ENCODE assay signal across 1 cellular context in the genomic region with DNA sequence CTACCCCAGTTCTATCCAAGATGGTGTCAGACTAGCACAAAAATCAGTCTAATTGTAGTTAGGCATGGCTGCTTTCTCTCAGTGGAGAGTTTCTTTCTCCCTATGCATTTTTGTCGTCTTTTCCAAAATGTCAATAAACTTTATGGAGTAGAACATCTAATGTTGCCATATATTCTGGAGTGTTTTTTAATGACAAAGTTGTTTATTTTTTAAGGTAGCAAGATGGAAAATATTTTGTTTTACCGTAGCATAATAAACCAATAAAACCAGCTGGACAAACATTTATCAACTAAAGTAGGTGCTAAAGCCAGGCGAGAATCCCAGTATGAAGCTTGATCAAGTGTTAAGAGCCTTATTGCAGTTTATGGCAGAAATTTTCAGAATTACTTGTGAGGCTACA.
TF ChIP-seq lines count a peak whose summit lies in the region.

No MANE protein-coding gene starts in this region.

TF ChIP-seq in GM12878, 131 proteins besides CTCF, POLR2A, EP300 and RAD21 (continued from another document):
- TF ChIP-seq, protein P1, sequence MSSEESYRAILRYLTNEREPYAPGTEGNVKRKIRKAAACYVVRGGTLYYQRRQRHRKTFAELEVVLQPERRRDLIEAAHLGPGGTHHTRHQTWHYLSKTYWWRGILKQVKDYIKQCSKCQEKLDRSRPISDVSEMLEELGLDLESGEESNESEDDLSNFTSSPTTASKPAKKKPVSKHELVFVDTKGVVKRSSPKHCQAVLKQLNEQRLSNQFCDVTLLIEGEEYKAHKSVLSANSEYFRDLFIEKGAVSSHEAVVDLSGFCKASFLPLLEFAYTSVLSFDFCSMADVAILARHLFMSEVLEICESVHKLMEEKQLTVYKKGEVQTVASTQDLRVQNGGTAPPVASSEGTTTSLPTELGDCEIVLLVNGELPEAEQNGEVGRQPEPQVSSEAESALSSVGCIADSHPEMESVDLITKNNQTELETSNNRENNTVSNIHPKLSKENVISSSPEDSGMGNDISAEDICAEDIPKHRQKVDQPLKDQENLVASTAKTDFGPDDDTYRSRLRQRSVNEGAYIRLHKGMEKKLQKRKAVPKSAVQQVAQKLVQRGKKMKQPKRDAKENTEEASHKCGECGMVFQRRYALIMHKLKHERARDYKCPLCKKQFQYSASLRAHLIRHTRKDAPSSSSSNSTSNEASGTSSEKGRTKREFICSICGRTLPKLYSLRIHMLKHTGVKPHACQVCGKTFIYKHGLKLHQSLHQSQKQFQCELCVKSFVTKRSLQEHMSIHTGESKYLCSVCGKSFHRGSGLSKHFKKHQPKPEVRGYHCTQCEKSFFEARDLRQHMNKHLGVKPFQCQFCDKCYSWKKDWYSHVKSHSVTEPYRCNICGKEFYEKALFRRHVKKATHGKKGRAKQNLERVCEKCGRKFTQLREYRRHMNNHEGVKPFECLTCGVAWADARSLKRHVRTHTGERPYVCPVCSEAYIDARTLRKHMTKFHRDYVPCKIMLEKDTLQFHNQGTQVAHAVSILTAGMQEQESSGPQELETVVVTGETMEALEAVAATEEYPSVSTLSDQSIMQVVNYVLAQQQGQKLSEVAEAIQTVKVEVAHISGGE (CRISPR knock-in tag; IDR thresholded peaks at IDR 0.05), result no peak
- no peak for TF ChIP-seq TBL1XR1 (IDR thresholded peaks at IDR 0.05; ENCODE audit: low read depth, low read length)
- no peak for TF ChIP-seq SPI1 (IDR thresholded peaks at IDR 0.05; ENCODE audit: borderline replicate concordance, insufficient read depth, low read depth, low read length)
- TF ChIP-seq SMAD5 (IDR thresholded peaks at IDR 0.05; ENCODE audit: low read depth), result no peak
TF ChIP-seq in GM12878: peak in this region for 0.
